Comparison of ENCODE assay signal across 20 cellular contexts in the genomic region with DNA sequence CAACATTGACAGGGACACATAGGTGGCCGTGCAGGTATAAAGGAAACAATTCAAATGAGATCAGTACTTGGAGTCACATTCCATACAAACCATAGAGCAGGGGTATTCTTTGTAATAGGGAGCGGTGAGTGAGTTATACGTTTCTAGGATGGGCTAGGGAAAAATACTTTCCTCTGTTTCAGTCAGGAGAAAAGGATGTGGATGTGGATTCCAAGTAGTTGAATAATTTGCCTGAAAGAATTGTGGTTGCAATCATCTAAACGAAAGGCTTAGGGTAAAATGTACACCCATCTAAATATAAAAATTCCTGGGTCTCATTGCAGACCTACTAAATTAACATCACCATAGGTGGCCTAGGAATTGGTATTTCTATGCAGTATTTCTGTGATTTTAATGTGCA.
DNase-seq lines count a peak whose midpoint lies in the region; TF ChIP-seq lines count a peak whose summit lies in the region.
"Had no signal": no experiment of that assay in that cellular context is flagged by ENCODE, and none has a peak within 500 bp of the region (broad histone marks: within the 10 kb centered on the region; RNA-seq: fewer than 3 reads in every experiment).

No MANE protein-coding gene starts in this region.

- H3K4me3 ChIP-seq in PC-9: no peak overlapping the region
- no peak overlapping the region for H3K4me3 ChIP-seq in skeletal muscle satellite cell (ENCODE audit: low read length)
- no peak overlapping the region for H3K4me3 ChIP-seq in coronary artery
- H3K4me3 ChIP-seq: BLaER1 treated with 17β-estradiol and CSF1 and Interleukin-3, amounts not matched to agents 10 nM and 100 nM; dorsolateral prefrontal cortex; heart left ventricle; sigmoid colon; vagina had no signal

- no peaks in the 10 kb centered on the region for H3K79me2 ChIP-seq in PC-9 (ENCODE audit: low read depth)

- POLR2A ChIA-PET in PC-9 (lab: Charles Lee; ENCODE audit: unreplicated experiment): interaction anchor here (1.2 kb wide), 1 partner anchor 14 kb away, joined by 5 read pairs; no protein-coding TSS in a partner anchor

- no TSS peak for BruUV-seq in PC-9 (replicated peaks; lab: Mats Ljungman, UMichigan)

- peak overlapping the region; percentile 32 for H3K9ac ChIP-seq in skeletal muscle satellite cell (ENCODE audit: low read depth, low read length)
- H3K9ac ChIP-seq: BLaER1 treated with 17β-estradiol and CSF1 and Interleukin-3, amounts not matched to agents 10 nM and 100 nM had no signal

- peaks cover 25% of the 10 kb centered on the region for H3K4me1 ChIP-seq in PC-9 (replicated peaks; ENCODE audit: insufficient read depth)
- peaks cover 14% of the 10 kb centered on the region for H3K4me1 ChIP-seq in skeletal muscle satellite cell (ENCODE audit: control insufficient read depth, insufficient read depth, low read length)
- H3K4me1 ChIP-seq: BLaER1 treated with 17β-estradiol and CSF1 and Interleukin-3, amounts not matched to agents 10 nM and 100 nM; sigmoid colon; vagina had no signal

- no peak overlapping the region for H2AFZ ChIP-seq in PC-9

- no peaks in the 10 kb centered on the region for H3K9me2 ChIP-seq in PC-9 (ENCODE audit: insufficient read depth)

- TF ChIP-seq CTCF in PC-9 (conservative IDR thresholded peaks at IDR 0.05) (no peak), coronary artery (IDR thresholded peaks at IDR 0.05) (no peak)

- H3K4me2 ChIP-seq in PC-9 (peak overlapping the region; percentile 8; the same call in 1 of the 2 replicates), skeletal muscle satellite cell (ENCODE audit: low read length) (no peak overlapping the region)
- H3K4me2 ChIP-seq: BLaER1 treated with 17β-estradiol and CSF1 and Interleukin-3, amounts not matched to agents 10 nM and 100 nM had no signal

- H3K27me3 ChIP-seq in PC-9 (ENCODE audit: insufficient read depth, low read depth) (no peaks in the 10 kb centered on the region), skeletal muscle satellite cell (ENCODE audit: control insufficient read depth, insufficient read depth, low read length) (no peaks in the 10 kb centered on the region)
- H3K27me3 ChIP-seq: BLaER1 treated with 17β-estradiol and CSF1 and Interleukin-3, amounts not matched to agents 10 nM and 100 nM; heart left ventricle; sigmoid colon; vagina had no signal

- peak; percentile 61 for DNase-seq in GM03348 (ENCODE audit: low spot score)
- DNase-seq in PC-9: peak; percentile 62 to 93
- DNase-seq in dedifferentiated amniotic fluid mesenchymal stem cell (ENCODE audit: extremely low spot score): peak; percentile 57
- DNase-seq in coronary artery (ENCODE audit: low spot score): no peak
- no peak for DNase-seq in islet precursor cell
- DNase-seq in activated CD8-positive, alpha-beta memory T cell treated with anti-CD3 and anti-CD28 coated beads for 24 hours: no peak
- DNase-seq: activated CD4-positive, alpha-beta T cell treated with anti-CD3 and anti-CD28 coated beads, Interleukin-2, amount 50 U/mL, for 48 hours; activated T-cell treated with anti-CD3 and anti-CD28 coated beads, Interleukin-2, amount 50 U/mL, for 48 hours; dorsolateral prefrontal cortex; GF-D8; heart left ventricle; immature natural killer cell; naive thymus-derived CD8-positive, alpha-beta T cell; NCI-H146; NCI-H82; sigmoid colon; stimulated activated CD4-positive, alpha-beta T cell treated with anti-CD3 and anti-CD28 coated beads, Interleukin-2, amount 100 ng/mL, for 24 hours had no signal

- no peaks in the 10 kb centered on the region for H4K20me1 ChIP-seq in PC-9 (ENCODE audit: insufficient read depth)
- H4K20me1 ChIP-seq: BLaER1 treated with 17β-estradiol and CSF1 and Interleukin-3, amounts not matched to agents 10 nM and 100 nM had no signal

- intact Hi-C loops in PC-9 (cut with micrococcal nuclease; ENCODE audit: unreplicated experiment): loop anchor here (1.0 to 5.0 kb wide), 13 partner anchors 14 to 366 kb away; no protein-coding TSS in a partner anchor

- H3K9me3 ChIP-seq in PC-9 (ENCODE audit: insufficient read depth, low read depth) (no peaks in the 10 kb centered on the region), skeletal muscle satellite cell (replicated peaks; ENCODE audit: low read length) (no peaks in the 10 kb centered on the region)
- H3K9me3 ChIP-seq: BLaER1 treated with 17β-estradiol and CSF1 and Interleukin-3, amounts not matched to agents 10 nM and 100 nM; sigmoid colon; vagina had no signal

- CTCF ChIA-PET in PC-9 (lab: Charles Lee): interaction anchor here (0.5 kb wide), 2 partner anchors 37 to 612 kb away, joined by 3 read pairs; no protein-coding TSS in a partner anchor

- H3F3A ChIP-seq in PC-9 (ENCODE audit: insufficient read depth, low read depth): peaks cover 4% of the 10 kb centered on the region; the same call in 1 of the 2 replicates

- H3K27ac ChIP-seq in PC-9 (peak overlapping the region; percentile 88), coronary artery (no peak overlapping the region)
- H3K27ac ChIP-seq: BLaER1 treated with 17β-estradiol and CSF1 and Interleukin-3, amounts not matched to agents 10 nM and 100 nM; dorsolateral prefrontal cortex; heart left ventricle; sigmoid colon; vagina had no signal

- no peaks in the 10 kb centered on the region for H3K36me3 ChIP-seq in PC-9 (ENCODE audit: low read depth)
- no peaks in the 10 kb centered on the region for H3K36me3 ChIP-seq in skeletal muscle satellite cell (ENCODE audit: insufficient read depth, low read length)
- H3K36me3 ChIP-seq: BLaER1 treated with 17β-estradiol and CSF1 and Interleukin-3, amounts not matched to agents 10 nM and 100 nM; heart left ventricle; sigmoid colon; vagina had no signal

Comparison
In these comparisons a context has a peak if more than half of its experiments do, and no peak if none do; other contexts are left out.
1. DNase-seq: peak in GM03348 (single experiment), PC-9 (2 of 2) and dedifferentiated amniotic fluid mesenchymal stem cell (single experiment); none in coronary artery (single experiment), islet precursor cell (single experiment) and activated CD8-positive, alpha-beta memory T cell treated with anti-CD3 and anti-CD28 coated beads for 24 hours (single experiment).